Comparison of ENCODE assay signal across 8 cellular contexts in the genomic region with DNA sequence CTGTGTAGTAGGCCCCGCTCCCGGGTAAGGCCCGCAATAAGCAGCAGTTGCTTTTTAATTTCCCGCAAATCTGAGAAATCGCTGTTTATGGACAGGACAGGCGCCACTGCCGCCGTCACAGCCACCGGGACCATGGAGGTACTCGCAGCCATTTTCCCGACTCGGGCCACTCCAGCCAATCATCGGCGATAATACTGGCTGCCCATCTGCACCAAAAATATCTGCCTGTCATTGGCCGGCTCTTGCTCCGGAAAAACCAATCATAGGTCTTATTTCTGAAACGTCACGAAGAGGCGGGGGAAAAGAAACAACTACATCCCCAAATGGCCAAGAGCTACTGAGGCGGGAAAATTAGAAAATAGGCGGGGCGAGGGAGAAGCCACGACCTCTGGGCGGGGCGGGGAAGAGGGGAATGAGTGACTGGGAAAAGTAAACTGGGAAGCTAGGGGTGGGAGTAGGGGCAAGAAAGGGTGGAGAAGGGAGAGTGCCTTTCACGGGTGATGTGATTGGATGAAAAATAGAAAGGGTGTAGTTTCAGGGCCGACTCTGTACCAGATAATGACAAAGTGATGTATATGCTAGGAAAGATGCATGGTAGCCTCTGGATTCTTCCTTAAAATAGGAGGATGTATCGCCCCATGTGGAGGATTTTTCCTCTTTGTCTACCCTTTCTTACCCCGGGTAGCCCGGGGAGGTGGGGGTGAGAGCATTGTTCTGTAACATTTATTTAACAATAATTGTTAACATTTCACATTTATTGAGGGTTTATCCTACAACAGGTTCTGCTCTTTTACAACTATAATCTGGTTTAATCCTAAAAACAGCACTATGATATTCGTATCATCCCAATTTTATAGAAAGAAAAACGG. TPM values are rescaled to one million over a fixed set of nuclear protein-coding genes. Genes with fewer than 3 reads are reported as not detected.
DNase-seq lines count a peak whose midpoint lies in the region; ATAC-seq and TF ChIP-seq lines count a peak whose summit lies in the region.

A gene with protein sequence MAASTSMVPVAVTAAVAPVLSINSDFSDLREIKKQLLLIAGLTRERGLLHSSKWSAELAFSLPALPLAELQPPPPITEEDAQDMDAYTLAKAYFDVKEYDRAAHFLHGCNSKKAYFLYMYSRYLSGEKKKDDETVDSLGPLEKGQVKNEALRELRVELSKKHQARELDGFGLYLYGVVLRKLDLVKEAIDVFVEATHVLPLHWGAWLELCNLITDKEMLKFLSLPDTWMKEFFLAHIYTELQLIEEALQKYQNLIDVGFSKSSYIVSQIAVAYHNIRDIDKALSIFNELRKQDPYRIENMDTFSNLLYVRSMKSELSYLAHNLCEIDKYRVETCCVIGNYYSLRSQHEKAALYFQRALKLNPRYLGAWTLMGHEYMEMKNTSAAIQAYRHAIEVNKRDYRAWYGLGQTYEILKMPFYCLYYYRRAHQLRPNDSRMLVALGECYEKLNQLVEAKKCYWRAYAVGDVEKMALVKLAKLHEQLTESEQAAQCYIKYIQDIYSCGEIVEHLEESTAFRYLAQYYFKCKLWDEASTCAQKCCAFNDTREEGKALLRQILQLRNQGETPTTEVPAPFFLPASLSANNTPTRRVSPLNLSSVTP (minus strand): TSS at position 163 of the 869 bp plus-strand sequence. CDS start 11 bp downstream, at position 152.

- peaks cover 8% of the 10 kb centered on the region for H3K4me1 ChIP-seq in mammary epithelial cell (ENCODE audit: insufficient read depth, low read length)
- H3K4me1 ChIP-seq in iPS-20b (ENCODE audit: insufficient read depth, low read length), result no peaks in the 10 kb centered on the region

- CTCF ChIA-PET in mammary epithelial cell (lab: Charles Lee; ENCODE audit: low non-redundant PET), result no interaction called here

- ATAC-seq in GM18873 (IDR thresholded peaks at IDR 0.05; ENCODE audit: low FRiP score, unreplicated experiment) (peak; percentile 91), HG03139 (IDR thresholded peaks at IDR 0.05; ENCODE audit: unreplicated experiment) (peak; percentile 96)

- dilution Hi-C loops in mammary epithelial cell (cut with HindIII; ENCODE audit: low sequenced_read_pairs), result no loop called here

- intact Hi-C loops in mammary epithelial cell (cut with micrococcal nuclease), result no loop called here

- no peaks in the 10 kb centered on the region for H3K27me3 ChIP-seq in WERI-Rb-1 (ENCODE audit: insufficient read depth, low read depth, severe bottlenecking)
- H3K27me3 ChIP-seq in mammary epithelial cell (ENCODE audit: insufficient read depth, low read length), result no peaks in the 10 kb centered on the region
- H3K27me3 ChIP-seq in iPS-20b (ENCODE audit: insufficient read depth, low read length), result no peaks in the 10 kb centered on the region

- H3K27ac ChIP-seq in WERI-Rb-1 (peak within 1 kb of the TSS; percentile 82), mammary epithelial cell (ENCODE audit: insufficient read depth, low read depth, low read length) (peak within 1 kb of the TSS; percentile 77), iPS-20b (ENCODE audit: low read length) (peak within 1 kb of the TSS; percentile 51), skin epidermis (peak within 1 kb of the TSS in 20 of 21 experiments; percentile 65 to 94 (median 87))

- H3K79me2 ChIP-seq in mammary epithelial cell (ENCODE audit: insufficient read depth, low read length), result peaks cover 43% of the 10 kb centered on the region

- H2AFZ ChIP-seq in mammary epithelial cell (ENCODE audit: low read depth, low read length), result peak within 1 kb of the TSS; percentile 94

- DNase-seq in ACHN (peak; percentile 98), NCI-H2227 (lab: John Stamatoyannopoulos, UW; ENCODE audit: unreplicated experiment) (peak; percentile 97), WERI-Rb-1 (peak; percentile 95), mammary epithelial cell (peak; percentile 99)

- no TSS peak for BruUV-seq in mammary epithelial cell (replicated peaks; lab: Mats Ljungman, UMichigan)

- H3K9ac ChIP-seq in mammary epithelial cell (ENCODE audit: insufficient read depth, low read length) (peak within 1 kb of the TSS; percentile 93), iPS-20b (ENCODE audit: low read depth, low read length) (peak within 1 kb of the TSS; percentile 96)

- no peaks in the 10 kb centered on the region for H4K20me1 ChIP-seq in mammary epithelial cell (ENCODE audit: insufficient read depth, low read length)

- peaks cover 26% of the 10 kb centered on the region for H3K36me3 ChIP-seq in WERI-Rb-1
- peaks cover 2% of the 10 kb centered on the region for H3K36me3 ChIP-seq in mammary epithelial cell (ENCODE audit: insufficient read depth, low read length)
- peaks cover 21% of the 10 kb centered on the region for H3K36me3 ChIP-seq in iPS-20b (ENCODE audit: insufficient read depth, low read depth, low read length)

- H3K4me2 ChIP-seq in mammary epithelial cell (ENCODE audit: insufficient read depth, low read depth, low read length), result peak within 1 kb of the TSS; percentile 90

- H3K9me3 ChIP-seq in WERI-Rb-1 (ENCODE audit: severe bottlenecking), result no peaks in the 10 kb centered on the region
- H3K9me3 ChIP-seq in mammary epithelial cell (replicated peaks; ENCODE audit: insufficient read depth, low read length), result no peaks in the 10 kb centered on the region
- no peaks in the 10 kb centered on the region for H3K9me3 ChIP-seq in iPS-20b (ENCODE audit: insufficient read depth, low read depth, low read length)

- peak within 1 kb of the TSS; percentile 96 for H3K4me3 ChIP-seq in WERI-Rb-1 (ENCODE audit: low read depth, low read length)
- peak within 1 kb of the TSS; percentile 68 to 98 (median 74) for H3K4me3 ChIP-seq in mammary epithelial cell (replicated peaks in 1 of 3; ENCODE audit: insufficient read depth in 1 of 3, low read depth in 2 of 3, low read length in 3 of 3)
- H3K4me3 ChIP-seq in iPS-20b (ENCODE audit: low read length), result peak within 1 kb of the TSS; percentile 97
- H3K4me3 ChIP-seq in skin epidermis, result peak within 1 kb of the TSS; percentile 68 to 99 (median 94)

- 4% methylated on average over 21 of the region's 32 CpGs for WGBS in mammary epithelial cell (ENCODE audit: low coverage, missing lambda C conversion rate)

- in situ Hi-C loops in ACHN (cut with HindIII; ENCODE audit: low pct_ligation_motif_present, low pct_unique_long_range_greater_than_20kb, low sequenced_read_pairs) (no loop called here), mammary epithelial cell (cut with MboI; ENCODE audit: low sequenced_read_pairs in 2 of 2) (loop anchor here in 1 of 2 donors (25.0 kb wide), 1 partner anchor 199 kb away; no protein-coding TSS in a partner anchor)

- TF ChIP-seq CTCF in WERI-Rb-1 (IDR thresholded peaks at IDR 0.05; ENCODE audit: low read depth, low read length), result no peak
- TF ChIP-seq CTCF in mammary epithelial cell (conservative IDR thresholded peaks at IDR 0.05 in 1 of 2, IDR thresholded peaks at IDR 0.05 in 1 of 2; ENCODE audit: extremely low read depth in 1 of 2, insufficient read depth in 1 of 2, low read depth in 1 of 2, low read length in 2 of 2), result no peak

RNA-seq across cellular contexts. Expression of the gene that starts here (rescaled TPM):
- 10 to 100 TPM; 30.7 to 31.2 TPM for total RNA-seq in mammary epithelial cell
- polyA plus RNA-seq in mammary epithelial cell, result 20.5 TPM
- polyA minus RNA-seq in mammary epithelial cell, result 36.2 TPM

Comparison
In these comparisons a context has a peak if more than half of its experiments do, and no peak if none do; other contexts are left out.
1. Peak in every context shown above with its lines: DNase-seq, ATAC-seq, H3K4me3 ChIP-seq and H3K27ac ChIP-seq.